4 cellular contexts compared by ENCODE assay signal in genomic region chr12:57073921-57074450, GRCh38. TPM values are rescaled to one million over a fixed set of nuclear protein-coding genes. Genes with fewer than 3 reads are reported as not detected.
"Had no signal": no experiment of that assay in that cellular context is flagged by ENCODE, and none has a peak within 500 bp of the region (broad histone marks: within the 10 kb centered on the region; RNA-seq: fewer than 3 reads in every experiment).

No MANE protein-coding gene starts in this region.

RNA-seq across cellular contexts. Expression of gene MYO1A, which starts 24.1 kb away (rescaled TPM):
- total RNA-seq: chondrocyte, foreskin keratinocyte, kidney epithelial cell, osteocyte had no signal
- polyA plus RNA-seq: foreskin keratinocyte had no signal
